Comparison of ENCODE assay signal across 20 cellular contexts in the genomic region with DNA sequence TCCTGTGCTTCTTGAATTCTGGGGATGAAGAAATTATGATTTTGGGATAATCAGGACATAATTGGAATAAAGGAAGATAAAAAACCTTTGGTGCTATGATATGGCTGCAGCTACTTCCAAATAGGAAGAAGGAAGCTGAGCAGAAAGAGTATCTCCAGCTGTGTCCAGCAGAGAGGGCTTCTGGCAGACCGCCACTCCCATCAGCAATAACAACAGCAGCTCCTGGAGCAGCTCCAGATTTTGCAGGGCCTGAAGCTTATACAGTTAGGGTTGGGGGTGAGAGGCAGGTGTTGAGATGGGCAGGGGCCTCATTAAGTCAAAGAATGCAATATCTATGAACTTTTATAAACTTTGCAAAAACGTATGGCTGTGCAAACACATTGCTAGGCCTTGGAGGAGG.
A peak's percentile ranks its signal among the peaks of the same experiment; 100 is the strongest.
DNase-seq lines count a peak whose midpoint lies in the region; ATAC-seq and TF ChIP-seq lines count a peak whose summit lies in the region.
"Had no signal": no experiment of that assay in that cellular context is flagged by ENCODE, and none has a peak within 500 bp of the region (broad histone marks: within the 10 kb centered on the region; RNA-seq: fewer than 3 reads in every experiment).

No MANE protein-coding gene starts in this region.

- 35 to 39% methylated on average over 2 of the region's 2 CpGs for WGBS in heart right ventricle, 2 donors

- TF ChIP-seq CTCF in heart right ventricle (IDR thresholded peaks at IDR 0.05): no peak

- ATAC-seq in heart right ventricle: peak in 5 of 8 donors; percentile 44 to 76 (median 49)
- ATAC-seq: activated T-helper 17 cell treated with anti-CD3 and anti-CD28 coated beads, Interleukin-2, amount 50 U/mL, for 72 hours; HCT116; Panc1 had no signal

- no peaks in the 10 kb centered on the region for H3K9me3 ChIP-seq in heart right ventricle
- H3K9me3 ChIP-seq: MG63 had no signal

- peaks cover 0 to 21% (median 12%) of the 10 kb centered on the region in 9 donors for H3K4me1 ChIP-seq in heart right ventricle

- intact Hi-C loops in heart right ventricle (cut with DNase I): no loop called here

- H3K4me3 ChIP-seq in heart right ventricle: no peak overlapping the region
- H3K4me3 ChIP-seq: MG63 had no signal

- H3K27me3 ChIP-seq in heart right ventricle: no peaks in the 10 kb centered on the region
- H3K27me3 ChIP-seq: MG63 had no signal

- no peak overlapping the region for H3K27ac ChIP-seq in heart right ventricle
- H3K27ac ChIP-seq: WERI-Rb-1 had no signal

- DNase-seq in COR-L47 (lab: John Stamatoyannopoulos, UW) (peak; percentile 56), NCI-H2029 treated with DMSO at 0.1 percent for 48 hours (lab: John Stamatoyannopoulos, UW) (peak; percentile 29), heart right ventricle (peak; percentile 43 to 55), pons (ENCODE audit: low spot score) (peak; percentile 32), OCI-M1 (lab: John Stamatoyannopoulos, UW) (no peak), T-helper 2 cell (no peak), foreskin melanocyte (no peak)
- DNase-seq: activated CD4-positive, alpha-beta T cell treated with anti-CD3 and anti-CD28 coated beads, Interleukin-2, amount 10 ng/mL, durations not matched to agents 7 days and 5 days; activated naive CD8-positive, alpha-beta T cell treated with anti-CD3 and anti-CD28 coated beads for 36 hours; CD4-positive, CD25-positive, alpha-beta regulatory T cell; cerebellar nuclear complex; DMS153; GDM1; MG63; NCI-H187; NCI-H2227 treated with DMSO at 0.1 percent for 48 hours; WERI-Rb-1 had no signal

- no peaks in the 10 kb centered on the region for H3K36me3 ChIP-seq in heart right ventricle
- H3K36me3 ChIP-seq: MG63, WERI-Rb-1 had no signal

Comparison
In these comparisons a context has a peak if more than half of its experiments do, and no peak if none do; other contexts are left out.
1. DNase-seq: peak in COR-L47 (single experiment), NCI-H2029 treated with DMSO at 0.1 percent for 48 hours (single experiment), heart right ventricle (2 of 2) and pons (single experiment); none in OCI-M1 (single experiment), T-helper 2 cell (0 of 5) and foreskin melanocyte (single experiment).